In the genomic region with DNA sequence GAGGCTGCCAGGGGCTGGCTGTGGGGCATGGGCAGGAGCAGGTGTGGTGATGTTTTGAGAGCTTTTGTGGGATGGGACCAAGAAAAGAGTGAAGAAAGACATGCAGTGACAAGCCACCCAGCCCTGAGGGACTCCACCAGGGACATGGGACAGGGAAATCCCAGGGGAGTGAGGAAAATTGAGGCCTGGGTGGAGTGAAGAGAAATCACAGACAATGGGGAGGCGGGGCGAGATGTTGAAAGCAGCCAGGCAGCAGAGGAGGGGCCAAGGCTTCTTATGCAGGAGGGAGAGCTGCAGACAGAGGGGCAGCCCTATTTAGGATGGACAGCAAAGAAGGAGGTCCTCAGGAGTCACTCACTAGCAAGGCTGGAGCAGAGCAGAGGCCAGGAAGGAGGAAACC, we compare ENCODE assay signal across 1 cellular context.
TF ChIP-seq lines count a peak whose summit lies in the region.

No MANE protein-coding gene starts in this region.

TF ChIP-seq in GM23338, 12 proteins besides CTCF, POLR2A, EP300 and RAD21 (continued from another document):
- no peak for TF ChIP-seq REST (IDR thresholded peaks at IDR 0.05; ENCODE audit: unreplicated experiment)
- no peak for TF ChIP-seq CREB1 (CRISPR knock-in tag; IDR thresholded peaks at IDR 0.05; ENCODE audit: low read depth)
- TF ChIP-seq NANOG (IDR thresholded peaks at IDR 0.05; ENCODE audit: borderline replicate concordance) = no peak
- TF ChIP-seq, protein P1, sequence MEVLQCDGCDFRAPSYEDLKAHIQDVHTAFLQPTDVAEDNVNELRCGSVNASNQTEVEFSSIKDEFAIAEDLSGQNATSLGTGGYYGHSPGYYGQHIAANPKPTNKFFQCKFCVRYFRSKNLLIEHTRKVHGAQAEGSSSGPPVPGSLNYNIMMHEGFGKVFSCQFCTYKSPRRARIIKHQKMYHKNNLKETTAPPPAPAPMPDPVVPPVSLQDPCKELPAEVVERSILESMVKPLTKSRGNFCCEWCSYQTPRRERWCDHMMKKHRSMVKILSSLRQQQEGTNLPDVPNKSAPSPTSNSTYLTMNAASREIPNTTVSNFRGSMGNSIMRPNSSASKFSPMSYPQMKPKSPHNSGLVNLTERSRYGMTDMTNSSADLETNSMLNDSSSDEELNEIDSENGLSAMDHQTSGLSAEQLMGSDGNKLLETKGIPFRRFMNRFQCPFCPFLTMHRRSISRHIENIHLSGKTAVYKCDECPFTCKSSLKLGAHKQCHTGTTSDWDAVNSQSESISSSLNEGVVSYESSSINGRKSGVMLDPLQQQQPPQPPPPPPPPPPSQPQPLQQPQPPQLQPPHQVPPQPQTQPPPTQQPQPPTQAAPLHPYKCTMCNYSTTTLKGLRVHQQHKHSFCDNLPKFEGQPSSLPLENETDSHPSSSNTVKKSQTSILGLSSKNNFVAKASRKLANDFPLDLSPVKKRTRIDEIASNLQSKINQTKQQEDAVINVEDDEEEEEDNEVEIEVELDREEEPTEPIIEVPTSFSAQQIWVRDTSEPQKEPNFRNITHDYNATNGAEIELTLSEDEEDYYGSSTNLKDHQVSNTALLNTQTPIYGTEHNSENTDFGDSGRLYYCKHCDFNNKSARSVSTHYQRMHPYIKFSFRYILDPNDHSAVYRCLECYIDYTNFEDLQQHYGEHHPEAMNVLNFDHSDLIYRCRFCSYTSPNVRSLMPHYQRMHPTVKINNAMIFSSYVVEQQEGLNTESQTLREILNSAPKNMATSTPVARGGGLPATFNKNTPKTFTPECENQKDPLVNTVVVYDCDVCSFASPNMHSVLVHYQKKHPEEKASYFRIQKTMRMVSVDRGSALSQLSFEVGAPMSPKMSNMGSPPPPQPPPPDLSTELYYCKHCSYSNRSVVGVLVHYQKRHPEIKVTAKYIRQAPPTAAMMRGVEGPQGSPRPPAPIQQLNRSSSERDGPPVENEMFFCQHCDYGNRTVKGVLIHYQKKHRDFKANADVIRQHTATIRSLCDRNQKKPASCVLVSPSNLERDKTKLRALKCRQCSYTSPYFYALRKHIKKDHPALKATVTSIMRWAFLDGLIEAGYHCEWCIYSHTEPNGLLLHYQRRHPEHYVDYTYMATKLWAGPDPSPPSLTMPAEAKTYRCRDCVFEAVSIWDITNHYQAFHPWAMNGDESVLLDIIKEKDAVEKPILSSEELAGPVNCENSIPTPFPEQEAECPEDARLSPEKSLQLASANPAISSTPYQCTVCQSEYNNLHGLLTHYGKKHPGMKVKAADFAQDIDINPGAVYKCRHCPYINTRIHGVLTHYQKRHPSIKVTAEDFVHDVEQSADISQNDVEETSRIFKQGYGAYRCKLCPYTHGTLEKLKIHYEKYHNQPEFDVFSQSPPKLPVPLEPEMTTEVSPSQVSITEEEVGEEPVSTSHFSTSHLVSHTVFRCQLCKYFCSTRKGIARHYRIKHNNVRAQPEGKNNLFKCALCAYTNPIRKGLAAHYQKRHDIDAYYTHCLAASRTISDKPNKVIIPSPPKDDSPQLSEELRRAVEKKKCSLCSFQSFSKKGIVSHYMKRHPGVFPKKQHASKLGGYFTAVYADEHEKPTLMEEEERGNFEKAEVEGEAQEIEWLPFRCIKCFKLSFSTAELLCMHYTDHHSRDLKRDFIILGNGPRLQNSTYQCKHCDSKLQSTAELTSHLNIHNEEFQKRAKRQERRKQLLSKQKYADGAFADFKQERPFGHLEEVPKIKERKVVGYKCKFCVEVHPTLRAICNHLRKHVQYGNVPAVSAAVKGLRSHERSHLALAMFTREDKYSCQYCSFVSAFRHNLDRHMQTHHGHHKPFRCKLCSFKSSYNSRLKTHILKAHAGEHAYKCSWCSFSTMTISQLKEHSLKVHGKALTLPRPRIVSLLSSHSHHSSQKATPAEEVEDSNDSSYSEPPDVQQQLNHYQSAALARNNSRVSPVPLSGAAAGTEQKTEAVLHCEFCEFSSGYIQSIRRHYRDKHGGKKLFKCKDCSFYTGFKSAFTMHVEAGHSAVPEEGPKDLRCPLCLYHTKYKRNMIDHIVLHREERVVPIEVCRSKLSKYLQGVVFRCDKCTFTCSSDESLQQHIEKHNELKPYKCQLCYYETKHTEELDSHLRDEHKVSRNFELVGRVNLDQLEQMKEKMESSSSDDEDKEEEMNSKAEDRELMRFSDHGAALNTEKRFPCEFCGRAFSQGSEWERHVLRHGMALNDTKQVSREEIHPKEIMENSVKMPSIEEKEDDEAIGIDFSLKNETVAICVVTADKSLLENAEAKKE (CRISPR knock-in tag; IDR thresholded peaks at IDR 0.05) = no peak
- TF ChIP-seq ETS1 (IDR thresholded peaks at IDR 0.05) = no peak
- TF ChIP-seq ZNF331 (CRISPR knock-in tag; IDR thresholded peaks at IDR 0.05; ENCODE audit: low read depth) = no peak
